8 cellular contexts compared by ENCODE assay signal in genomic region chr13:100588350-100589177, GRCh38. TPM values are rescaled to one million over a fixed set of nuclear protein-coding genes. Genes with fewer than 3 reads are reported as not detected.
DNase-seq lines count a peak whose midpoint lies in the region; ATAC-seq and TF ChIP-seq lines count a peak whose summit lies in the region.

Gene GGACT (minus strand): TSS chr13:100588789. CDS start chr13:100532591, 56,198 bp downstream.

- H3K4me2 ChIP-seq in SK-N-SH: peak within 1 kb of the TSS; percentile 76

- no peaks in the 10 kb centered on the region for H3K9me3 Mint-ChIP-seq in activated naive CD8-positive, alpha-beta T cell treated with anti-CD3 and anti-CD28 coated beads, Interleukin-2, amount 10 ng/mL, durations not matched to agents 7 days and 5 days

- DNase-seq in HuH-7.5 (ENCODE audit: low spot score) (peak; percentile 66), SK-N-SH (peak; percentile 95), heart right ventricle (peak; percentile 64 to 83), psoas muscle (peak; percentile 77 to 87), aorta (peak; percentile 80 to 92)
- DNase-seq in activated naive CD8-positive, alpha-beta T cell treated with anti-CD3 and anti-CD28 coated beads, Interleukin-2, amount 10 ng/mL, durations not matched to agents 7 days and 5 days: peak; percentile 95

- no peaks in the 10 kb centered on the region for H3K36me3 ChIP-seq in ES-I3 (ENCODE audit: insufficient read depth, low read length)
- no peaks in the 10 kb centered on the region for H3K36me3 ChIP-seq in SK-N-SH (replicated peaks in 1 of 2; ENCODE audit: control insufficient read depth in 1 of 2, insufficient read depth in 2 of 2, low read length in 1 of 2)
- no peaks in the 10 kb centered on the region for H3K36me3 ChIP-seq in heart right ventricle
- H3K36me3 ChIP-seq in psoas muscle (ENCODE audit: insufficient read depth in 1 of 2, low read depth in 1 of 2): no peaks in the 10 kb centered on the region
- H3K36me3 ChIP-seq in aorta (ENCODE audit: control insufficient read depth in 1 of 2, insufficient read depth in 2 of 2, low read length in 1 of 2): no peaks in the 10 kb centered on the region

- no peaks in the 10 kb centered on the region for H3K9me3 ChIP-seq in ES-I3 (ENCODE audit: control insufficient read depth, insufficient read depth, low read length)
- H3K9me3 ChIP-seq in SK-N-SH: no peaks in the 10 kb centered on the region
- no peaks in the 10 kb centered on the region for H3K9me3 ChIP-seq in heart right ventricle
- H3K9me3 ChIP-seq in psoas muscle: no peaks in the 10 kb centered on the region
- no peaks in the 10 kb centered on the region for H3K9me3 ChIP-seq in aorta (ENCODE audit: control insufficient read depth, low read length)

- CTCF ChIA-PET in SK-N-SH (lab: Yijun Ruan, JAX): interaction anchor here (0.6 to 5.8 kb wide), 13 partner anchors 9 to 1153 kb away, joined by 3 to 30 read pairs (median 4); no protein-coding TSS in a partner anchor

- intact Hi-C loops in heart right ventricle (cut with DNase I) (no loop called here), psoas muscle (cut with DNase I) (no loop called here), aorta (cut with DNase I) (no loop called here)

- peak within 1 kb of the TSS; percentile 97 for H2AFZ ChIP-seq in SK-N-SH (ENCODE audit: low read depth)

- H3K4me1 Mint-ChIP-seq in activated naive CD8-positive, alpha-beta T cell treated with anti-CD3 and anti-CD28 coated beads, Interleukin-2, amount 10 ng/mL, durations not matched to agents 7 days and 5 days: peaks cover 48% of the 10 kb centered on the region

- no peaks in the 10 kb centered on the region for H3K27me3 Mint-ChIP-seq in activated naive CD8-positive, alpha-beta T cell treated with anti-CD3 and anti-CD28 coated beads, Interleukin-2, amount 10 ng/mL, durations not matched to agents 7 days and 5 days

- no peaks in the 10 kb centered on the region for H3K9me2 ChIP-seq in SK-N-SH

- H3K9ac ChIP-seq in ES-I3 (ENCODE audit: low read depth, low read length) (peak within 1 kb of the TSS; percentile 78), SK-N-SH (peak within 1 kb of the TSS; percentile 68)

- H3K27me3 ChIP-seq in SK-N-SH (ENCODE audit: insufficient read depth): no peaks in the 10 kb centered on the region
- H3K27me3 ChIP-seq in heart right ventricle: no peaks in the 10 kb centered on the region
- H3K27me3 ChIP-seq in psoas muscle (ENCODE audit: insufficient read depth in 3 of 3, low read length in 2 of 3): no peaks in the 10 kb centered on the region
- no peaks in the 10 kb centered on the region for H3K27me3 ChIP-seq in aorta (ENCODE audit: control insufficient read depth in 1 of 2, insufficient read depth in 2 of 2, low read length in 1 of 2)

- peak within 1 kb of the TSS; percentile 72 to 74 for H3K4me3 ChIP-seq in SK-N-SH (ENCODE audit: low read depth in 2 of 2, low read length in 1 of 2)
- peak within 1 kb of the TSS; percentile 29 to 74 (median 70) for H3K4me3 ChIP-seq in heart right ventricle
- H3K4me3 ChIP-seq in psoas muscle: peak within 1 kb of the TSS; percentile 92
- peak within 1 kb of the TSS; percentile 43 to 87 for H3K4me3 ChIP-seq in aorta (ENCODE audit: low read length in 2 of 2)

- H3K27ac ChIP-seq in SK-N-SH (ENCODE audit: low read depth in 2 of 2, low read length in 1 of 2) (peak within 1 kb of the TSS in 1 of 2 experiments; percentile 5; a peak in 1 of 4 replicates), heart right ventricle (peak within 1 kb of the TSS; percentile 22 to 91 (median 72)), psoas muscle (peak within 1 kb of the TSS; percentile 69), aorta (ENCODE audit: low read depth in 1 of 2, low read length in 2 of 2) (no peak within 1 kb of the TSS)

- no peaks in the 10 kb centered on the region for H3F3A ChIP-seq in SK-N-SH (replicated peaks; ENCODE audit: insufficient read depth)

- no peaks in the 10 kb centered on the region for H4K20me1 ChIP-seq in SK-N-SH (ENCODE audit: insufficient read depth)

- POLR2A ChIA-PET in SK-N-SH (lab: Yijun Ruan, JAX): no interaction called here
- POLR2A ChIA-PET in activated naive CD8-positive, alpha-beta T cell treated with anti-CD3 and anti-CD28 coated beads, Interleukin-2, amount 10 ng/mL, durations not matched to agents 7 days and 5 days (lab: Charles Lee): interaction anchor here (0.6 to 3.2 kb wide), 6 partner anchors 10 to 1330 kb away, joined by 3 to 30 read pairs (median 4); partner anchors contain the start of genes GPR18 and TMTC4

- peak within 1 kb of the TSS; percentile 95 for H3K27ac Mint-ChIP-seq in activated naive CD8-positive, alpha-beta T cell treated with anti-CD3 and anti-CD28 coated beads, Interleukin-2, amount 10 ng/mL, durations not matched to agents 7 days and 5 days

- peaks cover 3% of the 10 kb centered on the region for H3K36me3 Mint-ChIP-seq in activated naive CD8-positive, alpha-beta T cell treated with anti-CD3 and anti-CD28 coated beads, Interleukin-2, amount 10 ng/mL, durations not matched to agents 7 days and 5 days

- H3K79me2 ChIP-seq in SK-N-SH (ENCODE audit: insufficient read depth): no peaks in the 10 kb centered on the region

- H3K4me1 ChIP-seq in ES-I3 (ENCODE audit: insufficient read depth, low read length): no peaks in the 10 kb centered on the region; the same call in 1 of the 2 replicates
- H3K4me1 ChIP-seq in SK-N-SH (ENCODE audit: control insufficient read depth in 1 of 2, insufficient read depth in 2 of 2, low read depth in 1 of 2, low read length in 1 of 2): peaks cover 0 to 5% of the 10 kb centered on the region in 2 experiments; a peak in 1 of 4 replicates
- peaks cover 0 to 17% (median 13%) of the 10 kb centered on the region in 9 donors for H3K4me1 ChIP-seq in heart right ventricle
- H3K4me1 ChIP-seq in psoas muscle: no peaks in the 10 kb centered on the region
- H3K4me1 ChIP-seq in aorta (ENCODE audit: control insufficient read depth in 1 of 2, insufficient read depth in 2 of 2, low read length in 2 of 2): no peaks in the 10 kb centered on the region

- no peak for TF ChIP-seq RAD21 in SK-N-SH (IDR thresholded peaks at IDR 0.05; ENCODE audit: low read length)

- WGBS in SK-N-SH (ENCODE audit: low lambda C conversion rate): 21% methylated on average over 15 of the region's 82 CpGs
- 7 to 11% methylated on average over 52 to 82 of the region's 82 CpGs for WGBS in heart right ventricle, 2 donors
- 8 to 16% (median 9%) methylated on average over 37 to 82 of the region's 82 CpGs for WGBS in psoas muscle, 3 donors
- WGBS in aorta, 2 donors: 9 to 13% methylated on average over 69 to 82 of the region's 82 CpGs

- H3K4me3 Mint-ChIP-seq in activated naive CD8-positive, alpha-beta T cell treated with anti-CD3 and anti-CD28 coated beads, Interleukin-2, amount 10 ng/mL, durations not matched to agents 7 days and 5 days: peak within 1 kb of the TSS; percentile 83

- peak; percentile 97 for ATAC-seq in GM21526 (IDR thresholded peaks at IDR 0.05; ENCODE audit: low FRiP score, unreplicated experiment)
- peak; percentile 90 for ATAC-seq in activated naive CD8-positive, alpha-beta T cell treated with anti-CD3 and anti-CD28 coated beads, Interleukin-2, amount 10 ng/mL, durations not matched to agents 7 days and 5 days (ENCODE audit: low read depth)
- ATAC-seq in heart right ventricle: peak; percentile 82 to 98 (median 94)
- peak; percentile 89 to 98 (median 98) for ATAC-seq in psoas muscle
- ATAC-seq in aorta (ENCODE audit: low FRiP score): peak; percentile 91

- TF ChIP-seq CTCF in SK-N-SH (IDR thresholded peaks at IDR 0.05) (peak; percentile 65), heart right ventricle (IDR thresholded peaks at IDR 0.05) (peak; percentile 57 to 83 (median 72)), psoas muscle (IDR thresholded peaks at IDR 0.05) (peak; percentile 68)

- TF ChIP-seq EP300 in SK-N-SH (IDR thresholded peaks at IDR 0.05; ENCODE audit: borderline replicate concordance in 1 of 2, low read depth in 1 of 2, low read length in 1 of 2): no peak

TF ChIP-seq in SK-N-SH, 30 proteins besides CTCF, POLR2A, EP300 and RAD21 (continues in another document):
- TF ChIP-seq EZH2phosphoT487 (IDR thresholded peaks at IDR 0.05; ENCODE audit: borderline replicate concordance, low read depth) (no peak), NFIC (IDR thresholded peaks at IDR 0.05; ENCODE audit: borderline replicate concordance) (no peak), CHD2 (IDR thresholded peaks at IDR 0.05; ENCODE audit: low read length, partially characterized antibody) (peak; percentile 67), FOXM1 (IDR thresholded peaks at IDR 0.05; ENCODE audit: low read depth) (no peak), POLR2AphosphoS5 (IDR thresholded peaks at IDR 0.05; ENCODE audit: low read depth, low read length) (no peak), TAF1 (IDR thresholded peaks at IDR 0.05; ENCODE audit: borderline replicate concordance, low read depth, low read length) (peak; percentile 39; the same call in 1 of the 2 replicates), TCF12 (IDR thresholded peaks at IDR 0.05) (no peak), RXRA (IDR thresholded peaks at IDR 0.05; ENCODE audit: borderline replicate concordance, low read depth) (no peak), RCOR1 (IDR thresholded peaks at IDR 0.05; ENCODE audit: low read length) (peak; percentile 17; the same call in 1 of the 2 replicates), GABPA (IDR thresholded peaks at IDR 0.05; ENCODE audit: low read depth) (peak; percentile 62), GATA2 (CRISPR knock-in tag; IDR thresholded peaks at IDR 0.05) (no peak), MXI1 (IDR thresholded peaks at IDR 0.05; ENCODE audit: low read depth, low read length) (peak; percentile 55; the same call in 1 of the 2 replicates), SMC3 (IDR thresholded peaks at IDR 0.05; ENCODE audit: low read depth, low read length) (0 out of 2 replicates have a peak, but pooled peaks have one; percentile 9), MAX (IDR thresholded peaks at IDR 0.05; ENCODE audit: low read depth) (peak; percentile 99), NRF1 (IDR thresholded peaks at IDR 0.05; ENCODE audit: low read depth, low read length) (no peak)

RNA-seq across cellular contexts. Expression of gene GGACT, which starts in this region (rescaled TPM):
- 5.4 and 7.1 TPM in 2 replicates for polyA plus RNA-seq in SK-N-SH (2012; rRNA removed)
- 6.2 and 6.9 TPM in 2 replicates for polyA plus RNA-seq in SK-N-SH (2012; cell fraction: cytosol; rRNA removed)
- 3.9 and 4.1 TPM in 2 replicates for polyA plus RNA-seq in SK-N-SH (2012; cell fraction: nucleus; rRNA removed)
- total RNA-seq in activated naive CD8-positive, alpha-beta T cell treated with anti-CD3 and anti-CD28 coated beads, Interleukin-2, amount 10 ng/mL, durations not matched to agents 7 days and 5 days: 1 to 10 TPM; 3.1 to 4.1 TPM
- 1 to 10 TPM in 8 of 10 donors, under 1 TPM in 2; 0.53 to 3.5 (median 2.0) TPM for total RNA-seq in heart right ventricle
- under 1 TPM; 0.51 to 0.84 TPM for polyA plus RNA-seq in heart right ventricle
- total RNA-seq in psoas muscle: 1 to 10 TPM; 1.6 to 4.4 (median 2.6) TPM
- under 1 TPM; 0.44 to 0.79 (median 0.70) TPM for polyA plus RNA-seq in psoas muscle
- 1 to 10 TPM; 4.4 to 5.3 TPM for total RNA-seq in aorta
- polyA plus RNA-seq in aorta: 1 to 10 TPM in 1 of 2 donors, under 1 TPM in 1; 0.75 to 1.2 TPM

Comparison
In these comparisons a context has a peak if more than half of its experiments do, and no peak if none do; other contexts are left out.
1. H3K27ac ChIP-seq: peak in heart right ventricle (10 of 10) and psoas muscle (single experiment); none in aorta (0 of 2).
2. Peak in every context shown above with its lines, with median percentiles within 50 percentile points of each other: ATAC-seq, DNase-seq, H3K4me3 ChIP-seq and CTCF ChIP-seq.